28 cellular contexts compared by ENCODE assay signal in genomic region chr5:157818368-157818767, GRCh38.
"Had no signal": no experiment of that assay in that cellular context is flagged by ENCODE, and none has a peak within 500 bp of the region (broad histone marks: within the 10 kb centered on the region; RNA-seq: fewer than 3 reads in every experiment).

No MANE protein-coding gene starts in this region.

- H3K27me3 ChIP-seq: adrenal gland, body of pancreas, esophagus squamous epithelium, gastroesophageal sphincter, heart right ventricle had no signal

- ATAC-seq: activated CD4-positive, CD25-positive, alpha-beta regulatory T cell treated with anti-CD3 and anti-CD28 coated beads, Interleukin-2, amount 50 U/mL, for 24 hours; activated CD8-positive, alpha-beta T cell treated with anti-CD3 and anti-CD28 coated beads for 36 hours; activated naive CD8-positive, alpha-beta T cell treated with anti-CD3 and anti-CD28 coated beads, Interleukin-2, amount 50 U/mL, for 24 hours; activated T-cell treated with anti-CD3 and anti-CD28 coated beads, Interleukin-2, amount 50 U/mL, for 4 hours; body of pancreas; gastroesophageal sphincter; heart right ventricle; T-helper 17 cell had no signal

- H3K27ac ChIP-seq: adrenal gland, body of pancreas, epithelial cell of prostate had no signal

- H3K9me3 ChIP-seq: adrenal gland, body of pancreas, esophagus squamous epithelium, gastroesophageal sphincter had no signal

- DNase-seq: activated CD4-positive, alpha-beta T cell treated with anti-CD3 and anti-CD28 coated beads for 48 hours; activated CD4-positive, alpha-beta T cell treated with anti-CD3 and anti-CD28 coated beads, Interleukin-2, amount 50 U/mL, for 1 hour; activated CD4-positive, alpha-beta T cell treated with anti-CD3 and anti-CD28 coated beads, Interleukin-2, amount 50 U/mL, for 48 hours; activated CD8-positive, alpha-beta memory T cell treated with anti-CD3 and anti-CD28 coated beads for 24 hours; activated CD8-positive, alpha-beta T cell treated with anti-CD3 and anti-CD28 coated beads for 36 hours; activated effector memory CD4-positive, alpha-beta T cell treated with anti-CD3 and anti-CD28 coated beads, Interleukin-2, amount 50 U/mL, for 16 hours; activated naive CD4-positive, alpha-beta T cell treated with anti-CD3 and anti-CD28 coated beads for 36 hours; activated naive CD8-positive, alpha-beta T cell treated with anti-CD3 and anti-CD28 coated beads for 36 hours; activated naive CD8-positive, alpha-beta T cell treated with anti-CD3 and anti-CD28 coated beads, Interleukin-2, amount 50 U/mL, for 24 hours; activated T-cell treated with anti-CD3 and anti-CD28 coated beads, Interleukin-2, amount 50 U/mL, for 4 hours; adrenal gland; amygdala; aorta; body of pancreas; caudate nucleus; cortex of kidney; effector CD8-positive, alpha-beta T cell; esophagus squamous epithelium; foreskin melanocyte; heart right ventricle; T-helper 1 cell; T-helper 17 cell had no signal

- H3K4me3 ChIP-seq: adrenal gland, body of pancreas, esophagus squamous epithelium, gastroesophageal sphincter, heart right ventricle had no signal

- FAIRE-seq: colon, endometrium, endothelial cell of umbilical vein had no signal
